18 cellular contexts compared by ENCODE assay signal in genomic region chr20:62210496-62210855, GRCh38. TPM values are rescaled to one million over a fixed set of nuclear protein-coding genes. Genes with fewer than 3 reads are reported as not detected.
DNase-seq lines count a peak whose midpoint lies in the region; ATAC-seq lines count a peak whose summit lies in the region.
"Had no signal": no experiment of that assay in that cellular context is flagged by ENCODE, and none has a peak within 500 bp of the region (broad histone marks: within the 10 kb centered on the region; RNA-seq: fewer than 3 reads in every experiment).

No MANE protein-coding gene starts in this region.

- peak; percentile 78 for DNase-seq in DMS153 treated with DMSO at 0.1 percent for 48 hours (lab: John Stamatoyannopoulos, UW; ENCODE audit: unreplicated experiment)
- DNase-seq in NCI-H1417 treated with DMSO at 0.1 percent for 48 hours (lab: John Stamatoyannopoulos, UW) = peak; percentile 80
- peak; percentile 91 for DNase-seq in NCI-H2227 (lab: John Stamatoyannopoulos, UW; ENCODE audit: unreplicated experiment)
- DNase-seq in SK-N-DZ (ENCODE audit: low spot score) = peak; percentile 77
- no peak for DNase-seq in activated CD8-positive, alpha-beta memory T cell treated with anti-CD3 and anti-CD28 coated beads for 24 hours
- DNase-seq: activated CD4-positive, alpha-beta T cell treated with anti-CD3 and anti-CD28 coated beads for 48 hours; activated naive CD8-positive, alpha-beta T cell treated with anti-CD3 and anti-CD28 coated beads for 36 hours; cerebellar nuclear complex; gastrocnemius medialis; NCI-H524; nucleus accumbens; Right ventricle myocardium superior; T-helper 17 cell; upper lobe of right lung had no signal

- no peak for ATAC-seq in GM21360 (IDR thresholded peaks at IDR 0.05; ENCODE audit: unreplicated experiment)
- ATAC-seq in GM18909 (IDR thresholded peaks at IDR 0.05; ENCODE audit: poor library complexity, unreplicated experiment) = no peak
- ATAC-seq in HG03354 (IDR thresholded peaks at IDR 0.05; ENCODE audit: poor library complexity, severe bottlenecking, unreplicated experiment) = no peak
- ATAC-seq: activated T-helper 17 cell treated with anti-CD3 and anti-CD28 coated beads, Interleukin-2, amount 50 U/mL, for 72 hours; gastrocnemius medialis; T-helper 17 cell; upper lobe of right lung had no signal

RNA-seq across cellular contexts. Expression of gene HRH3, which starts 9.6 kb away (rescaled TPM):
- polyA plus RNA-seq in SK-N-DZ (2014; cell fraction: cytosol; rRNA removed) = 25.7 and 26.4 TPM in 2 replicates
- polyA plus RNA-seq in SK-N-DZ (2014; cell fraction: nucleus; rRNA removed) = 47.8 and 48.8 TPM in 2 replicates

RNA-seq across cellular contexts. Expression of gene MTG2, which starts 27.6 kb away (rescaled TPM):
- polyA plus RNA-seq in SK-N-DZ (2014; cell fraction: cytosol; rRNA removed) = 39.2 and 49.2 TPM in 2 replicates
- 24.7 and 44.5 TPM in 2 replicates for polyA plus RNA-seq in SK-N-DZ (2014; cell fraction: nucleus; rRNA removed)

RNA-seq across cellular contexts. Expression of gene OSBPL2, which starts 27.8 kb away (rescaled TPM):
- polyA plus RNA-seq in SK-N-DZ (2014; cell fraction: cytosol; rRNA removed) = 28.1 and 29.7 TPM in 2 replicates
- polyA plus RNA-seq in SK-N-DZ (2014; cell fraction: nucleus; rRNA removed) = 48.6 and 51.1 TPM in 2 replicates
